ENCODE assay signal across 8 cellular contexts in the genomic region with DNA sequence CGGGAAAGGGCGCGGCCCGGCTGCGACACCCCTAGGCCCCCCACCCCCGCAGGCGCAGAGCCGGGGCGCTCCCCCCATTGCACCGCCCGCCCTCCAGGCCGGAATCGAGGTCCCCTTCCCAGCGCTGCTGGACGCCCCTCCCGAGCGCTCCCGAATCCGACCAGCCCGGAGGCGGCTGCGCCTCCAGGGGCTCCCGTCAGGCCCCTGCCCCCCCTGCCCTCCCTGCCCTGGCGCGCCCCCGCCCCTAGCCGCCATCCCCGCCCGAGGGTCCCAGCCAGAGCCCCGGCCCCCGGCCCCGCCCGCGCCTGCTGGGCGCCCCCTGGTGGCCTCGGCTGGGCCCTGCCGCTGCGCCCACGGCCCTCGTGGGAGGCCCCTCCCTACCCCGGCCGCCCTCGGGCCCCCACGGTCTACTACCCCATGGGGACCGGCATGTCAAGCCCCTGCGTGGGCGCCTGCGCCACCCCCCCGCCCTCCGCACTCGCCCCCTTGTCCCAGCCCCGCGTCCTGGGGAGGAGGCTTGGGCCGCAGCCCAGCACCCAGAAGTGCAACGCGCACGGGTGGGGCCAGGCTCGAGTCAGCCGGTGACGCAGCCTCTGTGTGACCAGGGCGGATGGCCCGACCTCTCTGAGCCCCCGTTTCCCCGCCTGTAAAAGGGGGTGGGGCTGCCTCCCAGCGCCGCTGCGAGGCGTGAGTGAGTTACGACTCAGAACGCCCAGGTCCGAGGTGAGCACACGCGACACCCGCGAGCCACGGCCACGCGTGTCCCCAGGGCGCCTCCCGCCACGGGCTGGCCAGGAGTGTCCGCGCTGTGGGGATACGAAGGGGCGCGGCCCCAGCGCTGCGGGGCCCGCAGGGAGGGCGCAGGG.
DNase-seq lines count a peak whose midpoint lies in the region; ATAC-seq lines count a peak whose summit lies in the region.

No MANE protein-coding gene starts in this region.

- H4K20me1 ChIP-seq in Karpas-422 (ENCODE audit: insufficient read depth, low read depth, low read length), result no peaks in the 10 kb centered on the region

- DNase-seq in GM04503 (ENCODE audit: low read depth) (peak; percentile 37), Karpas-422 (peak; percentile 54), cerebellum (ENCODE audit: low spot score) (peak; percentile 49), left kidney (ENCODE audit: low read depth, low spot score) (peak; percentile 40)
- DNase-seq in activated CD4-positive, CD25-positive, alpha-beta regulatory T cell treated with anti-CD3 and anti-CD28 coated beads, Interleukin-2, amount 50 U/mL, for 72 hours, result peak; percentile 77
- peak; percentile 73 for DNase-seq in stimulated activated CD4-positive, alpha-beta T cell treated with anti-CD3 and anti-CD28 coated beads, Interleukin-4, amount 100 ng/mL, for 24 hours

- no peaks in the 10 kb centered on the region for H3K9me2 ChIP-seq in Karpas-422 (replicated peaks; ENCODE audit: insufficient read depth, low read length)

- peaks cover 23% of the 10 kb centered on the region for H3K4me1 ChIP-seq in Karpas-422 (ENCODE audit: low read length)

- no peaks in the 10 kb centered on the region for H3K79me2 ChIP-seq in Karpas-422 (ENCODE audit: low read length)

- no peak overlapping the region for H3K27ac ChIP-seq in Karpas-422 (ENCODE audit: low read length)

- peak overlapping the region; percentile 40; the same call in 1 of the 2 replicates for H3K4me3 ChIP-seq in Karpas-422 (ENCODE audit: low read length)

- 0 out of 2 replicates have a peak overlapping the region, but pooled peaks have one; percentile 17 for H3K9ac ChIP-seq in Karpas-422 (ENCODE audit: low read length)

- H3K27me3 ChIP-seq in Karpas-422 (ENCODE audit: low read length), result no peaks in the 10 kb centered on the region

- H2AFZ ChIP-seq in Karpas-422 (ENCODE audit: low read length), result peak overlapping the region; percentile 21; the same call in 1 of the 2 replicates

- ATAC-seq in HG03565 (IDR thresholded peaks at IDR 0.05; ENCODE audit: unreplicated experiment) (no peak), GM21360 (IDR thresholded peaks at IDR 0.05; ENCODE audit: unreplicated experiment) (no peak)

- H3K36me3 ChIP-seq in Karpas-422 (ENCODE audit: insufficient read depth, low read length), result no peaks in the 10 kb centered on the region

- H3K9me3 ChIP-seq in Karpas-422 (ENCODE audit: low read length), result no peaks in the 10 kb centered on the region

- peak overlapping the region; percentile 42 for H3K4me2 ChIP-seq in Karpas-422 (ENCODE audit: low read depth, low read length, poor library complexity, severe bottlenecking)
